10 cellular contexts compared by ENCODE assay signal in genomic region chr13:101919541-101920306, GRCh38.
DNase-seq lines count a peak whose midpoint lies in the region; ATAC-seq and TF ChIP-seq lines count a peak whose summit lies in the region.
"Had no signal": no experiment of that assay in that cellular context is flagged by ENCODE, and none has a peak within 500 bp of the region (broad histone marks: within the 10 kb centered on the region; RNA-seq: fewer than 3 reads in every experiment).

No MANE protein-coding gene starts in this region.

- H3K4me3 ChIP-seq in iPS DF 6.9 (ENCODE audit: low read length): peak overlapping the region; percentile 17; the same call in 1 of the 2 replicates
- no peak overlapping the region for H3K4me3 ChIP-seq in mucosa of descending colon
- H3K4me3 ChIP-seq: BLaER1 treated with 17β-estradiol and CSF1 and Interleukin-3, amounts not matched to agents 10 nM and 100 nM had no signal

- no peaks in the 10 kb centered on the region for H3K36me3 Mint-ChIP-seq in type B pancreatic cell

- H3K4me1 Mint-ChIP-seq in type B pancreatic cell (ENCODE audit: unreplicated experiment): peaks cover 4% of the 10 kb centered on the region

- peak; percentile 7 for DNase-seq in activated CD4-positive, alpha-beta T cell treated with anti-CD3 and anti-CD28 coated beads for 48 hours
- DNase-seq in activated CD4-positive, alpha-beta T cell treated with anti-CD3 and anti-CD28 coated beads for 4 hours: no peak
- DNase-seq in iPS DF 6.9 (ENCODE audit: low read depth, low spot score) (no peak), type B pancreatic cell (ENCODE audit: extremely low spot score, unreplicated experiment) (no peak), NCI-H774 (lab: John Stamatoyannopoulos, UW) (no peak), NCI-H2029 (lab: John Stamatoyannopoulos, UW) (no peak), mucosa of descending colon (no peak)
- DNase-seq: activated effector memory CD4-positive, alpha-beta T cell treated with anti-CD3 and anti-CD28 coated beads, Interleukin-2, amount 50 U/mL, for 16 hours had no signal

- peak; percentile 63 for TF ChIP-seq CTCF in VCaP (conservative IDR thresholded peaks at IDR 0.05)
- TF ChIP-seq CTCF in type B pancreatic cell (conservative IDR thresholded peaks at IDR 0.05): no peak
- no peak for TF ChIP-seq CTCF in mucosa of descending colon (IDR thresholded peaks at IDR 0.05)

- H3K9me3 Mint-ChIP-seq in type B pancreatic cell: no peaks in the 10 kb centered on the region

- H3K9me3 ChIP-seq in iPS DF 6.9 (ENCODE audit: control insufficient read depth, insufficient read depth, low read length) (no peaks in the 10 kb centered on the region), mucosa of descending colon (no peaks in the 10 kb centered on the region)

- no peak overlapping the region for H3K27ac Mint-ChIP-seq in type B pancreatic cell

- ATAC-seq in mucosa of descending colon: no peak

- H3K27me3 Mint-ChIP-seq in type B pancreatic cell: peaks cover 76% of the 10 kb centered on the region

- H3K4me1 ChIP-seq in iPS DF 6.9 (ENCODE audit: control insufficient read depth, insufficient read depth, low read length) (no peaks in the 10 kb centered on the region), mucosa of descending colon (ENCODE audit: low read depth) (no peaks in the 10 kb centered on the region)

- no CpG with 5 or more reads among the region's 27 CpGs for WGBS in iPS DF 6.9 (ENCODE audit: insufficient coverage, insufficient read length)

- H3K4me3 Mint-ChIP-seq in type B pancreatic cell: peak overlapping the region; percentile 79

- H3K27ac ChIP-seq in VCaP: no peak overlapping the region
- no peak overlapping the region for H3K27ac ChIP-seq in iPS DF 6.9 (ENCODE audit: low read length)
- H3K27ac ChIP-seq: BLaER1 treated with 17β-estradiol and CSF1 and Interleukin-3, amounts not matched to agents 10 nM and 100 nM had no signal

- H3K36me3 ChIP-seq in iPS DF 6.9 (ENCODE audit: control insufficient read depth, insufficient read depth, low read length) (no peaks in the 10 kb centered on the region), mucosa of descending colon (ENCODE audit: low read depth) (no peaks in the 10 kb centered on the region)
- H3K36me3 ChIP-seq: BLaER1 treated with 17β-estradiol and CSF1 and Interleukin-3, amounts not matched to agents 10 nM and 100 nM had no signal

- peaks cover 27% of the 10 kb centered on the region for H3K27me3 ChIP-seq in iPS DF 6.9 (ENCODE audit: control insufficient read depth, insufficient read depth, low read length)

- intact Hi-C loops in mucosa of descending colon (cut with DNase I, micrococcal nuclease): no loop called here
